Comparison of ENCODE assay signal across 26 cellular contexts in genomic region chr7:129724796-129725195, GRCh38.
DNase-seq lines count a peak whose midpoint lies in the region; ATAC-seq, FAIRE-seq and TF ChIP-seq lines count a peak whose summit lies in the region.
"Had no signal": no experiment of that assay in that cellular context is flagged by ENCODE, and none has a peak within 500 bp of the region (broad histone marks: within the 10 kb centered on the region; RNA-seq: fewer than 3 reads in every experiment).

No MANE protein-coding gene starts in this region.

- SMC1A ChIA-PET in GM12878 (lab: Charles Lee; ENCODE audit: uncharacterized antibody, unreplicated experiment): interaction anchor here (0.8 kb wide), 1 partner anchor 14 kb away, joined by 3 read pairs; no protein-coding TSS in a partner anchor

- H3K36me3 Mint-ChIP-seq in mesothelial cell of epicardium: peaks cover 38% of the 10 kb centered on the region

- H3K27ac ChIP-seq in HEK293 (ENCODE audit: extremely low read depth, low read depth, low read length) (no peak overlapping the region), OCI-LY7 (ENCODE audit: low read depth, low read length, poor library complexity, severe bottlenecking) (no peak overlapping the region), GM12878 (ENCODE audit: control insufficient read depth, insufficient read depth) (no peak overlapping the region)
- H3K27ac ChIP-seq: BLaER1 had no signal

- H3K79me2 ChIP-seq in OCI-LY7 (ENCODE audit: insufficient read depth, low read depth, low read length) (no peaks in the 10 kb centered on the region), GM12878 (ENCODE audit: control insufficient read depth, insufficient read depth, low read length) (no peaks in the 10 kb centered on the region)

- no peak for TF ChIP-seq EP300 in GM12878 (IDR thresholded peaks at IDR 0.05; ENCODE audit: borderline replicate concordance in 1 of 2, control insufficient read depth in 1 of 2, low read depth in 2 of 2, low read length in 2 of 2)

- H3K36me3 ChIP-seq in HEK293 (ENCODE audit: control insufficient read depth in 2 of 2, insufficient read depth in 1 of 2, low read length in 2 of 2) (peaks cover 10 to 49% of the 10 kb centered on the region in 2 experiments), OCI-LY7 (ENCODE audit: insufficient read depth, low read length) (peaks cover 73% of the 10 kb centered on the region), GM12878 (ENCODE audit: control insufficient read depth in 2 of 2, insufficient read depth in 2 of 2, low read length in 1 of 2) (peaks cover 3 to 6% of the 10 kb centered on the region in 2 experiments)

- ATAC-seq in GM12878 (no peak), esophagus mucosa (no peak)

- H3K4me1 Mint-ChIP-seq in mesothelial cell of epicardium: peaks cover 4% of the 10 kb centered on the region
- H3K4me1 Mint-ChIP-seq: CD4-positive, alpha-beta memory T cell; CD4-positive, CD25-positive, alpha-beta regulatory T cell; CD8-positive, alpha-beta memory T cell had no signal

- 100% methylated on average over 3 of the region's 3 CpGs for WGBS in GM12878 (ENCODE audit: insufficient coverage, insufficient replicate concordance, low lambda C conversion rate, missing lambda C conversion rate)

- no peak overlapping the region for H3K4me3 Mint-ChIP-seq in mesothelial cell of epicardium
- H3K4me3 Mint-ChIP-seq: CD14-positive monocyte; CD4-positive, alpha-beta memory T cell; CD4-positive, CD25-positive, alpha-beta regulatory T cell; CD8-positive, alpha-beta memory T cell had no signal

- H3K4me3 ChIP-seq in HEK293 (ENCODE audit: low read depth, low read length) (no peak overlapping the region), OCI-LY7 (ENCODE audit: low read depth, low read length, poor library complexity, severe bottlenecking) (no peak overlapping the region), GM12878 (no peak overlapping the region)
- H3K4me3 ChIP-seq: BLaER1 had no signal

- in situ Hi-C loops in GM12878 (cut with MboI): no loop called here

- no peak overlapping the region for H2AFZ ChIP-seq in OCI-LY7 (ENCODE audit: low read length)
- no peak overlapping the region for H2AFZ ChIP-seq in GM12878 (ENCODE audit: control insufficient read depth, low read depth, low read length)

- no peaks in the 10 kb centered on the region for H3K27me3 Mint-ChIP-seq in mesothelial cell of epicardium (ENCODE audit: low read depth)
- H3K27me3 Mint-ChIP-seq: CD4-positive, alpha-beta memory T cell; CD4-positive, CD25-positive, alpha-beta regulatory T cell; CD8-positive, alpha-beta memory T cell had no signal

- CTCF ChIA-PET in HEK293 (lab: Yijun Ruan, JAX): no interaction called here
- CTCF ChIA-PET in OCI-LY7 (lab: Charles Lee; ENCODE audit: unreplicated experiment): no interaction called here
- CTCF ChIA-PET in GM12878 (lab: Yijun Ruan, JAX): no interaction called here

- RAD21 ChIA-PET in GM12878 (lab: Charles Lee; ENCODE audit: unreplicated experiment): no interaction called here

- H4K20me1 ChIP-seq in OCI-LY7 (ENCODE audit: insufficient read depth, low read length) (no peaks in the 10 kb centered on the region), GM12878 (ENCODE audit: control insufficient read depth, insufficient read depth) (no peaks in the 10 kb centered on the region)
- H4K20me1 ChIP-seq: BLaER1 had no signal

- no peaks in the 10 kb centered on the region for H3K9me3 ChIP-seq in HEK293 (ENCODE audit: control insufficient read depth, insufficient read depth, low read depth, low read length)
- H3K9me3 ChIP-seq in OCI-LY7 (ENCODE audit: low read length): no peaks in the 10 kb centered on the region
- H3K9me3 ChIP-seq in GM12878 (replicated peaks; ENCODE audit: control insufficient read depth, insufficient read depth, low read length): no peaks in the 10 kb centered on the region
- H3K9me3 ChIP-seq: BE2C, BLaER1 had no signal

- intact Hi-C loops in OCI-LY7 (cut with micrococcal nuclease; ENCODE audit: unreplicated experiment) (no loop called here), GM12878 (cut with micrococcal nuclease; ENCODE audit: unreplicated experiment) (loop anchor here (10.0 kb wide), 1 partner anchor 220 kb away; the partner anchor contains the start of gene SMKR1)

- H3K4me2 ChIP-seq in OCI-LY7 (ENCODE audit: low read length): no peak overlapping the region
- H3K4me2 ChIP-seq in GM12878 (ENCODE audit: control insufficient read depth, insufficient read depth): no peak overlapping the region
- H3K4me2 ChIP-seq: BLaER1 had no signal

- BruUV-seq in OCI-LY7 (replicated peaks; lab: Mats Ljungman, UMichigan) (TSS peak; percentile 13), GM12878 (replicated peaks; lab: Mats Ljungman, UMichigan) (TSS peak; percentile 40)

- no peaks in the 10 kb centered on the region for H3K9me2 ChIP-seq in OCI-LY7 (ENCODE audit: insufficient read depth, low read length)

- H3K4me1 ChIP-seq in HEK293 (ENCODE audit: control insufficient read depth, insufficient read depth, low read length) (no peaks in the 10 kb centered on the region), OCI-LY7 (ENCODE audit: insufficient read depth, low read length, poor library complexity, severe bottlenecking) (peaks cover 5% of the 10 kb centered on the region), GM12878 (ENCODE audit: control insufficient read depth, insufficient read depth, low read length) (no peaks in the 10 kb centered on the region)
- H3K4me1 ChIP-seq: BE2C, BLaER1 had no signal

- POLR2A ChIA-PET in HEK293 (lab: Yijun Ruan, JAX) (no interaction called here), OCI-LY7 (lab: Charles Lee) (no interaction called here), GM12878 (lab: Charles Lee) (no interaction called here)

- TF ChIP-seq CTCF in HEK293 (tag by site-specific recombination; IDR thresholded peaks at IDR 0.05): no peak
- no peak for TF ChIP-seq CTCF in OCI-LY7 (conservative IDR thresholded peaks at IDR 0.05; ENCODE audit: low read length)
- no peak for TF ChIP-seq CTCF in GM12878 (IDR thresholded peaks at IDR 0.05 in 2 of 3, conservative IDR thresholded peaks at IDR 0.05 in 1 of 3; ENCODE audit: control insufficient read depth in 2 of 3, extremely low read depth in 1 of 3, insufficient read depth in 1 of 3, low read depth in 3 of 3, low read length in 3 of 3)
- no peak for TF ChIP-seq CTCF in mesothelial cell of epicardium (IDR thresholded peaks at IDR 0.05; ENCODE audit: unreplicated experiment)

- no peaks in the 10 kb centered on the region for H3K27me3 ChIP-seq in GM12878 (replicated peaks in 1 of 2; ENCODE audit: control insufficient read depth in 2 of 2, insufficient read depth in 2 of 2, low read length in 1 of 2)
- H3K27me3 ChIP-seq: BE2C, BLaER1 had no signal

- DNase-seq in OCI-LY7 (ENCODE audit: low spot score): no peak
- no peak for DNase-seq in GM12878 (ENCODE audit: low read depth, low spot score)
- DNase-seq in T-helper 1 cell: no peak
- no peak for DNase-seq in mesothelial cell of epicardium (ENCODE audit: low spot score in 2 of 2, unreplicated experiment in 2 of 2)
- DNase-seq: 8988T; ACHN; BE2C; C1 segment of cervical spinal cord; CD4-positive, alpha-beta memory T cell; CD4-positive, CD25-positive, alpha-beta regulatory T cell; CD8-positive, alpha-beta memory T cell; COR-L47; DMS 273 treated with DMSO at 0.1 percent for 48 hours; DMS153; DMS53; DMS79; DND-41; EL; GDM1 had no signal

- TF ChIP-seq RAD21 in GM12878 (IDR thresholded peaks at IDR 0.05; ENCODE audit: insufficient read depth, low read depth, low read length): no peak

- peaks cover 12% of the 10 kb centered on the region for H3K9me3 Mint-ChIP-seq in mesothelial cell of epicardium
- H3K9me3 Mint-ChIP-seq: CD14-positive monocyte; CD4-positive, alpha-beta memory T cell; CD4-positive, CD25-positive, alpha-beta regulatory T cell; CD8-positive, alpha-beta memory T cell had no signal

- FAIRE-seq in GM12878 (lab: Jason Lieb, UNC): no peak
- FAIRE-seq: A204.1, GM12891, GM19239 had no signal

- H3K27ac Mint-ChIP-seq in mesothelial cell of epicardium: no peak overlapping the region
- H3K27ac Mint-ChIP-seq: CD14-positive monocyte; CD4-positive, alpha-beta memory T cell had no signal

- H3K9ac ChIP-seq in GM12878 (ENCODE audit: control insufficient read depth, insufficient read depth, low read length): no peak overlapping the region
- H3K9ac ChIP-seq: BLaER1 had no signal

- TF ChIP-seq POLR2A in GM12878 (IDR thresholded peaks at IDR 0.05; ENCODE audit: low read depth, low read length): no peak

TF ChIP-seq in HEK293, 187 proteins besides CTCF, POLR2A, EP300 and RAD21:
- TF ChIP-seq RBAK (tag by site-specific recombination; IDR thresholded peaks at IDR 0.05): no peak
- TF ChIP-seq ZNF121 (tag by site-specific recombination; IDR thresholded peaks at IDR 0.05): peak; percentile 83

TF ChIP-seq in GM12878, 131 proteins besides CTCF, POLR2A, EP300 and RAD21 (continues in another document):
- TF ChIP-seq CEBPZ (IDR thresholded peaks at IDR 0.05; ENCODE audit: low read depth, low read length) (no peak), SUZ12 (IDR thresholded peaks at IDR 0.05; ENCODE audit: unreplicated experiment) (no peak), YY1 (IDR thresholded peaks at IDR 0.05; ENCODE audit: low read depth, low read length) (no peak), TARDBP (IDR thresholded peaks at IDR 0.05; ENCODE audit: borderline replicate concordance) (no peak)
